Comparison of ENCODE assay signal across 11 cellular contexts in genomic region chr14:63717704-63718103, GRCh38. TPM values are rescaled to one million over a fixed set of nuclear protein-coding genes. Genes with fewer than 3 reads are reported as not detected.
DNase-seq lines count a peak whose midpoint lies in the region; ATAC-seq and TF ChIP-seq lines count a peak whose summit lies in the region.
"Had no signal": no experiment of that assay in that cellular context is flagged by ENCODE, and none has a peak within 500 bp of the region (broad histone marks: within the 10 kb centered on the region; RNA-seq: fewer than 3 reads in every experiment).

No MANE protein-coding gene starts in this region.

- H3K27ac ChIP-seq in CD4-positive, alpha-beta T cell (ENCODE audit: low read depth, low read length), result no peak overlapping the region

- TF ChIP-seq CTCF in GM12865 (IDR thresholded peaks at IDR 0.05; ENCODE audit: insufficient read depth, low read depth, low read length, missing control alignments) (no peak), epithelial cell of esophagus (IDR thresholded peaks at IDR 0.05; ENCODE audit: insufficient read depth, low read depth, low read length, missing control alignments) (no peak)
- no peak for TF ChIP-seq CTCF in CD4-positive, alpha-beta T cell (IDR thresholded peaks at IDR 0.05)

- no peaks in the 10 kb centered on the region for H3K27me3 Mint-ChIP-seq in CD4-positive, alpha-beta T cell
- H3K27me3 Mint-ChIP-seq: activated CD4-positive, alpha-beta T cell treated with anti-CD3 and anti-CD28 coated beads, Interleukin-2, amount 10 ng/mL, durations not matched to agents 7 days and 5 days; activated naive CD4-positive, alpha-beta T cell treated with anti-CD3 and anti-CD28 coated beads, Interleukin-2, amount 50 U/mL, for 24 hours had no signal

- no peak overlapping the region for H3K4me3 ChIP-seq in GM12865 (ENCODE audit: low read depth, low read length)
- no peak overlapping the region for H3K4me3 ChIP-seq in epithelial cell of esophagus (ENCODE audit: low read length)

- DNase-seq in CD1c-positive myeloid dendritic cell (ENCODE audit: extremely low spot score) (peak; percentile 12), GM12865 (ENCODE audit: low read depth) (peak; percentile 19), NCI-H345 treated with DMSO at 0.1 percent for 48 hours (lab: John Stamatoyannopoulos, UW; ENCODE audit: unreplicated experiment) (peak; percentile 19), epithelial cell of esophagus (ENCODE audit: low read depth) (peak; percentile 17), NK-92 (lab: John Stamatoyannopoulos, UW; ENCODE audit: unreplicated experiment) (no peak), GF-D8 (lab: John Stamatoyannopoulos, UW) (no peak)
- DNase-seq in CD4-positive, alpha-beta T cell, result no peak
- DNase-seq: activated CD4-positive, alpha-beta T cell treated with anti-CD3 and anti-CD28 coated beads, Interleukin-2, amount 10 ng/mL, durations not matched to agents 7 days and 5 days; left cardiac atrium had no signal

- H3K27ac Mint-ChIP-seq in CD4-positive, alpha-beta T cell, result no peak overlapping the region
- H3K27ac Mint-ChIP-seq: activated CD4-positive, alpha-beta T cell treated with anti-CD3 and anti-CD28 coated beads, Interleukin-2, amount 10 ng/mL, durations not matched to agents 7 days and 5 days; activated naive CD4-positive, alpha-beta T cell treated with anti-CD3 and anti-CD28 coated beads, Interleukin-2, amount 50 U/mL, for 24 hours had no signal

- peaks cover 7% of the 10 kb centered on the region for H3K9me3 Mint-ChIP-seq in CD4-positive, alpha-beta T cell
- H3K9me3 Mint-ChIP-seq: activated naive CD4-positive, alpha-beta T cell treated with anti-CD3 and anti-CD28 coated beads, Interleukin-2, amount 50 U/mL, for 24 hours had no signal

- peaks cover 64% of the 10 kb centered on the region for H3K36me3 Mint-ChIP-seq in CD4-positive, alpha-beta T cell (ENCODE audit: low read depth)

- no peak overlapping the region for H3K4me3 Mint-ChIP-seq in CD4-positive, alpha-beta T cell
- H3K4me3 Mint-ChIP-seq: activated CD4-positive, alpha-beta T cell treated with anti-CD3 and anti-CD28 coated beads, Interleukin-2, amount 10 ng/mL, durations not matched to agents 7 days and 5 days; activated naive CD4-positive, alpha-beta T cell treated with anti-CD3 and anti-CD28 coated beads, Interleukin-2, amount 50 U/mL, for 24 hours had no signal

- H3K27me3 ChIP-seq in CD4-positive, alpha-beta T cell (ENCODE audit: control insufficient read depth, insufficient read depth, low read length), result no peaks in the 10 kb centered on the region

- intact Hi-C loops in CD4-positive, alpha-beta T cell (cut with DNase I, micrococcal nuclease), result loop anchor here in 1 of 2 experiments (1.0 kb wide), 1 partner anchor 13 kb away; no protein-coding TSS in a partner anchor

- POLR2A ChIA-PET in CD4-positive, alpha-beta T cell (lab: Charles Lee), result interaction anchor here (1.3 to 2.3 kb wide), 2 partner anchors 67 to 76 kb away, joined by 5 to 6 read pairs; partner anchors contain the start of gene WDR89

- peaks cover 25% of the 10 kb centered on the region for H3K4me1 Mint-ChIP-seq in CD4-positive, alpha-beta T cell (ENCODE audit: low read depth)

- no peak for ATAC-seq in CD4-positive, alpha-beta T cell (ENCODE audit: poor library complexity)
- no peak for ATAC-seq in GM21526 (IDR thresholded peaks at IDR 0.05; ENCODE audit: low FRiP score, unreplicated experiment)
- ATAC-seq: left cardiac atrium had no signal

- H3K9me3 ChIP-seq in CD4-positive, alpha-beta T cell (ENCODE audit: control insufficient read depth, low read length), result peaks cover 17% of the 10 kb centered on the region

- CTCF ChIA-PET in CD4-positive, alpha-beta T cell (lab: Charles Lee), result interaction anchor here (2.1 kb wide), 1 partner anchor 8 kb away, joined by 7 read pairs; no protein-coding TSS in a partner anchor

RNA-seq across cellular contexts. Expression of gene SGPP1, which starts 10.2 kb away (rescaled TPM):
- total RNA-seq in CD4-positive, alpha-beta T cell, result 10 to 100 TPM; 16.6 to 16.8 TPM

Comparison
In these comparisons a context has a peak if more than half of its experiments do, and no peak if none do; other contexts are left out.
1. DNase-seq: peak in CD1c-positive myeloid dendritic cell (single experiment), GM12865 (single experiment), NCI-H345 treated with DMSO at 0.1 percent for 48 hours (single experiment) and epithelial cell of esophagus (single experiment); none in NK-92 (single experiment), GF-D8 (single experiment) and CD4-positive, alpha-beta T cell (0 of 10).